ENCODE assay signal across 1 cellular context in the genomic region with DNA sequence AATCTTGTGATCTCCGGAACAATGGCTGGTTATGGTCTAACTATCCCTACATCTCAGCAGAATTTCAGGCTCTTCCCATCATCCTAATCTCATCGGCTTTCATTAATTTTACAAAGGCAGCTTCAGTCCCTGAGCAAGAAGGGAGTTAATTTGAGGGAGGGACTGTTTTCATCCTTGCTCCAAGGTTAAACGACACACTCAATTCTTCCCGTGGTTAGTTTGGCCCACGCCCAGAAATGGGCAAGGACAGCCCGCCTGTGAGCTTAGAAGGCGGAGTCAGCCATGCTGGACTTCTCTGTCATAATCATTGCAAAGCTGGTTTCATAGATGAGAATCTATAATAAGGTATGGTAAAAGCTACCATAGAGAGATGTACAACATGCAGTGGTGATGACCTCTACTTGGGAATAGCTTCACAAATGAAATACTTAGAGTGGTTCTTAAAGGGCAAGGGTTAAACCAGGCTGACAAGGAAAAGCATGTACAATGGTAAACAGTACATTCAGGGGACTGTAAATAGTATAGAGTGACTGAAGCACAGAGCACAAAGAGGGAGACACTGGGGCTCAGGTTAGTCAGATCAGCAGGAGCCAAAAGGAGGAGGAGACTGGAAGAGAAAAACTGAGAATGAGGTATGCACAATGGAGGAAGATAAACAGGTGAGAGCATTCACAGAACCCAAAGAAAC.
A peak's percentile ranks its signal among the peaks of the same experiment; 100 is the strongest.
TF ChIP-seq lines count a peak whose summit lies in the region.

No MANE protein-coding gene starts in this region.

TF ChIP-seq in HepG2, 621 proteins besides CTCF, POLR2A, EP300 and RAD21 (continued from another document and continues in another):
- TF ChIP-seq SP5 (CRISPR knock-in tag; IDR thresholded peaks at IDR 0.05; ENCODE audit: borderline replicate concordance, low read depth): peak; percentile 24; the same call in 1 of the 2 replicates
- no peak for TF ChIP-seq KDM1A (CRISPR knock-in tag; IDR thresholded peaks at IDR 0.05)
- no peak for TF ChIP-seq PTBP1 (IDR thresholded peaks at IDR 0.05; ENCODE audit: low read depth, low read length, poor library complexity, severe bottlenecking)
- TF ChIP-seq ZKSCAN1 (IDR thresholded peaks at IDR 0.05; ENCODE audit: low read length): no peak
- TF ChIP-seq, protein P1, sequence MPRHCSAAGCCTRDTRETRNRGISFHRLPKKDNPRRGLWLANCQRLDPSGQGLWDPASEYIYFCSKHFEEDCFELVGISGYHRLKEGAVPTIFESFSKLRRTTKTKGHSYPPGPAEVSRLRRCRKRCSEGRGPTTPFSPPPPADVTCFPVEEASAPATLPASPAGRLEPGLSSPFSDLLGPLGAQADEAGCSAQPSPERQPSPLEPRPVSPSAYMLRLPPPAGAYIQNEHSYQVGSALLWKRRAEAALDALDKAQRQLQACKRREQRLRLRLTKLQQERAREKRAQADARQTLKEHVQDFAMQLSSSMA (CRISPR knock-in tag; IDR thresholded peaks at IDR 0.05): no peak
- TF ChIP-seq, protein P2, sequence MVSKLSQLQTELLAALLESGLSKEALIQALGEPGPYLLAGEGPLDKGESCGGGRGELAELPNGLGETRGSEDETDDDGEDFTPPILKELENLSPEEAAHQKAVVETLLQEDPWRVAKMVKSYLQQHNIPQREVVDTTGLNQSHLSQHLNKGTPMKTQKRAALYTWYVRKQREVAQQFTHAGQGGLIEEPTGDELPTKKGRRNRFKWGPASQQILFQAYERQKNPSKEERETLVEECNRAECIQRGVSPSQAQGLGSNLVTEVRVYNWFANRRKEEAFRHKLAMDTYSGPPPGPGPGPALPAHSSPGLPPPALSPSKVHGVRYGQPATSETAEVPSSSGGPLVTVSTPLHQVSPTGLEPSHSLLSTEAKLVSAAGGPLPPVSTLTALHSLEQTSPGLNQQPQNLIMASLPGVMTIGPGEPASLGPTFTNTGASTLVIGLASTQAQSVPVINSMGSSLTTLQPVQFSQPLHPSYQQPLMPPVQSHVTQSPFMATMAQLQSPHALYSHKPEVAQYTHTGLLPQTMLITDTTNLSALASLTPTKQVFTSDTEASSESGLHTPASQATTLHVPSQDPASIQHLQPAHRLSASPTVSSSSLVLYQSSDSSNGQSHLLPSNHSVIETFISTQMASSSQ (IDR thresholded peaks at IDR 0.05; ENCODE audit: low read depth): no peak
- TF ChIP-seq, protein P2 (CRISPR knock-in tag; IDR thresholded peaks at IDR 0.05; ENCODE audit: borderline replicate concordance): no peak
- TF ChIP-seq, protein P3, sequence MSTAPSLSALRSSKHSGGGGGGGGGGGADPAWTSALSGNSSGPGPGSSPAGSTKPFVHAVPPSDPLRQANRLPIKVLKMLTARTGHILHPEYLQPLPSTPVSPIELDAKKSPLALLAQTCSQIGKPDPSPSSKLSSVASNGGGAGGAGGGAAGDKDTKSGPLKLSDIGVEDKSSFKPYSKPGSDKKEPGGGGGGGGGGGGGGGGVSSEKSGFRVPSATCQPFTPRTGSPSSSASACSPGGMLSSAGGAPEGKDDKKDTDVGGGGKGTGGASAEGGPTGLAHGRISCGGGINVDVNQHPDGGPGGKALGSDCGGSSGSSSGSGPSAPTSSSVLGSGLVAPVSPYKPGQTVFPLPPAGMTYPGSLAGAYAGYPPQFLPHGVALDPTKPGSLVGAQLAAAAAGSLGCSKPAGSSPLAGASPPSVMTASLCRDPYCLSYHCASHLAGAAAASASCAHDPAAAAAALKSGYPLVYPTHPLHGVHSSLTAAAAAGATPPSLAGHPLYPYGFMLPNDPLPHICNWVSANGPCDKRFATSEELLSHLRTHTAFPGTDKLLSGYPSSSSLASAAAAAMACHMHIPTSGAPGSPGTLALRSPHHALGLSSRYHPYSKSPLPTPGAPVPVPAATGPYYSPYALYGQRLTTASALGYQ (CRISPR knock-in tag; IDR thresholded peaks at IDR 0.05): no peak
- no peak for TF ChIP-seq RARA (CRISPR knock-in tag; IDR thresholded peaks at IDR 0.05)
- TF ChIP-seq XBP1 (CRISPR knock-in tag; IDR thresholded peaks at IDR 0.05): no peak
- TF ChIP-seq FOXA1 (IDR thresholded peaks at IDR 0.05): no peak
- peak; percentile 27; the same call in 1 of the 2 replicates for TF ChIP-seq FOXA1 (CRISPR knock-in tag; IDR thresholded peaks at IDR 0.05)
- no peak for TF ChIP-seq CENPT (CRISPR knock-in tag; IDR thresholded peaks at IDR 0.05; ENCODE audit: low read depth)
- TF ChIP-seq IKZF1 (IDR thresholded peaks at IDR 0.05): no peak
- no peak for TF ChIP-seq ZNF451 (CRISPR knock-in tag; IDR thresholded peaks at IDR 0.05)
- TF ChIP-seq ERF (CRISPR knock-in tag; IDR thresholded peaks at IDR 0.05): no peak
- no peak for TF ChIP-seq ELF1 (CRISPR knock-in tag; IDR thresholded peaks at IDR 0.05)
- TF ChIP-seq, protein P4, sequence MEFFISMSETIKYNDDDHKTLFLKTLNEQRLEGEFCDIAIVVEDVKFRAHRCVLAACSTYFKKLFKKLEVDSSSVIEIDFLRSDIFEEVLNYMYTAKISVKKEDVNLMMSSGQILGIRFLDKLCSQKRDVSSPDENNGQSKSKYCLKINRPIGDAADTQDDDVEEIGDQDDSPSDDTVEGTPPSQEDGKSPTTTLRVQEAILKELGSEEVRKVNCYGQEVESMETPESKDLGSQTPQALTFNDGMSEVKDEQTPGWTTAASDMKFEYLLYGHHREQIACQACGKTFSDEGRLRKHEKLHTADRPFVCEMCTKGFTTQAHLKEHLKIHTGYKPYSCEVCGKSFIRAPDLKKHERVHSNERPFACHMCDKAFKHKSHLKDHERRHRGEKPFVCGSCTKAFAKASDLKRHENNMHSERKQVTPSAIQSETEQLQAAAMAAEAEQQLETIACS (CRISPR knock-in tag; IDR thresholded peaks at IDR 0.05): no peak
- TF ChIP-seq, protein P5, sequence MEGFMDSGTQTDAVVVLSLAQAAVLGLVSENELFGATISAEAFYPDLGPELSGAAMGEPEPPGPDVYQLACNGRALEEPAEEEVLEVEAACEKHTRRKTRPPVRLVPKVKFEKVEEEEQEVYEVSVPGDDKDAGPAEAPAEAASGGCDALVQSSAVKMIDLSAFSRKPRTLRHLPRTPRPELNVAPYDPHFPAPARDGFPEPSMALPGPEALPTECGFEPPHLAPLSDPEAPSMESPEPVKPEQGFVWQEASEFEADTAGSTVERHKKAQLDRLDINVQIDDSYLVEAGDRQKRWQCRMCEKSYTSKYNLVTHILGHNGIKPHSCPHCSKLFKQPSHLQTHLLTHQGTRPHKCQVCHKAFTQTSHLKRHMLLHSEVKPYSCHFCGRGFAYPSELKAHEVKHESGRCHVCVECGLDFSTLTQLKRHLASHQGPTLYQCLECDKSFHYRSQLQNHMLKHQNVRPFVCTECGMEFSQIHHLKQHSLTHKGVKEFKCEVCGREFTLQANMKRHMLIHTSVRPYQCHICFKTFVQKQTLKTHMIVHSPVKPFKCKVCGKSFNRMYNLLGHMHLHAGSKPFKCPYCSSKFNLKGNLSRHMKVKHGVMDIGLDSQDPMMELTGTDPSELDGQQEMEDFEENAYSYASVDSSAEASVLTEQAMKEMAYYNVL (CRISPR knock-in tag; IDR thresholded peaks at IDR 0.05; ENCODE audit: borderline replicate concordance): no peak
- TF ChIP-seq, protein P6, sequence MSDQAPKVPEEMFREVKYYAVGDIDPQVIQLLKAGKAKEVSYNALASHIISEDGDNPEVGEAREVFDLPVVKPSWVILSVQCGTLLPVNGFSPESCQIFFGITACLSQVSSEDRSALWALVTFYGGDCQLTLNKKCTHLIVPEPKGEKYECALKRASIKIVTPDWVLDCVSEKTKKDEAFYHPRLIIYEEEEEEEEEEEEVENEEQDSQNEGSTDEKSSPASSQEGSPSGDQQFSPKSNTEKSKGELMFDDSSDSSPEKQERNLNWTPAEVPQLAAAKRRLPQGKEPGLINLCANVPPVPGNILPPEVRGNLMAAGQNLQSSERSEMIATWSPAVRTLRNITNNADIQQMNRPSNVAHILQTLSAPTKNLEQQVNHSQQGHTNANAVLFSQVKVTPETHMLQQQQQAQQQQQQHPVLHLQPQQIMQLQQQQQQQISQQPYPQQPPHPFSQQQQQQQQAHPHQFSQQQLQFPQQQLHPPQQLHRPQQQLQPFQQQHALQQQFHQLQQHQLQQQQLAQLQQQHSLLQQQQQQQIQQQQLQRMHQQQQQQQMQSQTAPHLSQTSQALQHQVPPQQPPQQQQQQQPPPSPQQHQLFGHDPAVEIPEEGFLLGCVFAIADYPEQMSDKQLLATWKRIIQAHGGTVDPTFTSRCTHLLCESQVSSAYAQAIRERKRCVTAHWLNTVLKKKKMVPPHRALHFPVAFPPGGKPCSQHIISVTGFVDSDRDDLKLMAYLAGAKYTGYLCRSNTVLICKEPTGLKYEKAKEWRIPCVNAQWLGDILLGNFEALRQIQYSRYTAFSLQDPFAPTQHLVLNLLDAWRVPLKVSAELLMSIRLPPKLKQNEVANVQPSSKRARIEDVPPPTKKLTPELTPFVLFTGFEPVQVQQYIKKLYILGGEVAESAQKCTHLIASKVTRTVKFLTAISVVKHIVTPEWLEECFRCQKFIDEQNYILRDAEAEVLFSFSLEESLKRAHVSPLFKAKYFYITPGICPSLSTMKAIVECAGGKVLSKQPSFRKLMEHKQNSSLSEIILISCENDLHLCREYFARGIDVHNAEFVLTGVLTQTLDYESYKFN (CRISPR knock-in tag; conservative IDR thresholded peaks at IDR 0.05): no peak
- no peak for TF ChIP-seq ZNF563 (CRISPR knock-in tag; IDR thresholded peaks at IDR 0.05)
- TF ChIP-seq ARHGAP35 (CRISPR knock-in tag; IDR thresholded peaks at IDR 0.05; ENCODE audit: borderline replicate concordance): no peak
- no peak for TF ChIP-seq SALL2 (CRISPR knock-in tag; IDR thresholded peaks at IDR 0.05)
- TF ChIP-seq PAX8 (CRISPR knock-in tag; IDR thresholded peaks at IDR 0.05; ENCODE audit: borderline replicate concordance): no peak
- 0 out of 2 replicates have a peak, but pooled peaks have one; percentile 18 for TF ChIP-seq SOX5 (CRISPR knock-in tag; IDR thresholded peaks at IDR 0.05; ENCODE audit: borderline replicate concordance)
- no peak for TF ChIP-seq ZFYVE20 (CRISPR knock-in tag; IDR thresholded peaks at IDR 0.05; ENCODE audit: borderline replicate concordance, low read depth)
- no peak for TF ChIP-seq FOXP1 (IDR thresholded peaks at IDR 0.05)
- peak; percentile 65 for TF ChIP-seq FOXP1 (CRISPR knock-in tag; IDR thresholded peaks at IDR 0.05)
- TF ChIP-seq ZNF33B (CRISPR knock-in tag; IDR thresholded peaks at IDR 0.05): no peak
- TF ChIP-seq SOX13 (IDR thresholded peaks at IDR 0.05): no peak
- TF ChIP-seq SOX13 (CRISPR knock-in tag; conservative IDR thresholded peaks at IDR 0.05 in 1 of 2, IDR thresholded peaks at IDR 0.05 in 1 of 2): 0 out of 4 replicates have a peak, but pooled peaks of 1 of the 2 experiments have one; percentile 25
- TF ChIP-seq CREM (IDR thresholded peaks at IDR 0.05): no peak
- TF ChIP-seq CREM (CRISPR knock-in tag; IDR thresholded peaks at IDR 0.05): no peak
- TF ChIP-seq ZNF652 (CRISPR knock-in tag; IDR thresholded peaks at IDR 0.05; ENCODE audit: borderline replicate concordance, low read depth): peak; percentile 89
- TF ChIP-seq SRF (IDR thresholded peaks at IDR 0.05; ENCODE audit: low read depth, low read length): 0 out of 2 replicates have a peak, but pooled peaks have one; percentile 15
- TF ChIP-seq ZNF510 (CRISPR knock-in tag; IDR thresholded peaks at IDR 0.05; ENCODE audit: low read depth): no peak
- no peak for TF ChIP-seq MLLT10 (CRISPR knock-in tag; IDR thresholded peaks at IDR 0.05)
- no peak for TF ChIP-seq ZNF333 (CRISPR knock-in tag; IDR thresholded peaks at IDR 0.05; ENCODE audit: borderline replicate concordance)
- no peak for TF ChIP-seq NFKB2 (CRISPR knock-in tag; IDR thresholded peaks at IDR 0.05; ENCODE audit: borderline replicate concordance)
- TF ChIP-seq ASH2L (IDR thresholded peaks at IDR 0.05; ENCODE audit: insufficient read length, low read depth, low read length): no peak
- TF ChIP-seq ZNF20 (CRISPR knock-in tag; IDR thresholded peaks at IDR 0.05): no peak
- no peak for TF ChIP-seq BHLHE40 (IDR thresholded peaks at IDR 0.05; ENCODE audit: low read length)
- no peak for TF ChIP-seq ZNF850 (CRISPR knock-in tag; conservative IDR thresholded peaks at IDR 0.05)
- no peak for TF ChIP-seq ZNF644 (CRISPR knock-in tag; IDR thresholded peaks at IDR 0.05; ENCODE audit: low read depth)
- TF ChIP-seq ZSCAN29 (CRISPR knock-in tag; conservative IDR thresholded peaks at IDR 0.05): no peak
- TF ChIP-seq ZNF441 (CRISPR knock-in tag; IDR thresholded peaks at IDR 0.05; ENCODE audit: borderline replicate concordance): no peak
- TF ChIP-seq ZSCAN9 (CRISPR knock-in tag; IDR thresholded peaks at IDR 0.05; ENCODE audit: borderline replicate concordance): no peak
- TF ChIP-seq MIER3 (CRISPR knock-in tag; IDR thresholded peaks at IDR 0.05; ENCODE audit: borderline replicate concordance): no peak
- TF ChIP-seq, protein P7, sequence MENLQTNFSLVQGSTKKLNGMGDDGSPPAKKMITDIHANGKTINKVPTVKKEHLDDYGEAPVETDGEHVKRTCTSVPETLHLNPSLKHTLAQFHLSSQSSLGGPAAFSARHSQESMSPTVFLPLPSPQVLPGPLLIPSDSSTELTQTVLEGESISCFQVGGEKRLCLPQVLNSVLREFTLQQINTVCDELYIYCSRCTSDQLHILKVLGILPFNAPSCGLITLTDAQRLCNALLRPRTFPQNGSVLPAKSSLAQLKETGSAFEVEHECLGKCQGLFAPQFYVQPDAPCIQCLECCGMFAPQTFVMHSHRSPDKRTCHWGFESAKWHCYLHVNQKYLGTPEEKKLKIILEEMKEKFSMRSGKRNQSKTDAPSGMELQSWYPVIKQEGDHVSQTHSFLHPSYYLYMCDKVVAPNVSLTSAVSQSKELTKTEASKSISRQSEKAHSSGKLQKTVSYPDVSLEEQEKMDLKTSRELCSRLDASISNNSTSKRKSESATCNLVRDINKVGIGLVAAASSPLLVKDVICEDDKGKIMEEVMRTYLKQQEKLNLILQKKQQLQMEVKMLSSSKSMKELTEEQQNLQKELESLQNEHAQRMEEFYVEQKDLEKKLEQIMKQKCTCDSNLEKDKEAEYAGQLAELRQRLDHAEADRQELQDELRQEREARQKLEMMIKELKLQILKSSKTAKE (CRISPR knock-in tag; IDR thresholded peaks at IDR 0.05; ENCODE audit: borderline replicate concordance): no peak
- peak; percentile 49; the same call in 1 of the 2 replicates for TF ChIP-seq NR2F6 (IDR thresholded peaks at IDR 0.05)
- peak; percentile 51; the same call in 1 of the 2 replicates for TF ChIP-seq NR2F6 (CRISPR knock-in tag; IDR thresholded peaks at IDR 0.05)
- TF ChIP-seq ZKSCAN5 (CRISPR knock-in tag; IDR thresholded peaks at IDR 0.05): no peak
- no peak for TF ChIP-seq STAT5B (CRISPR knock-in tag; IDR thresholded peaks at IDR 0.05)
- TF ChIP-seq ZBTB1 (CRISPR knock-in tag; IDR thresholded peaks at IDR 0.05; ENCODE audit: borderline replicate concordance): no peak
- TF ChIP-seq MED8 (CRISPR knock-in tag; IDR thresholded peaks at IDR 0.05; ENCODE audit: insufficient replicate concordance): no peak
